In genomic region chr7:653829-654764, GRCh38 we compare ENCODE assay signal across 17 cellular contexts.
A peak's percentile ranks its signal among the peaks of the same experiment; 100 is the strongest.
DNase-seq lines count a peak whose midpoint lies in the region; ATAC-seq, FAIRE-seq and TF ChIP-seq lines count a peak whose summit lies in the region.
"Had no signal": no experiment of that assay in that cellular context is flagged by ENCODE, and none has a peak within 500 bp of the region (broad histone marks: within the 10 kb centered on the region; RNA-seq: fewer than 3 reads in every experiment).

No MANE protein-coding gene starts in this region.

- no peak overlapping the region for H4K8ac ChIP-seq in trophoblast cell (ENCODE audit: low read depth, low read length)

- H4K91ac ChIP-seq in trophoblast cell (ENCODE audit: low read depth, low read length), result no peak overlapping the region

- ATAC-seq in HG03175 (IDR thresholded peaks at IDR 0.05; ENCODE audit: unreplicated experiment), result no peak
- ATAC-seq: GM23338, HCT116 had no signal

- DNase-seq in D721Med (ENCODE audit: insufficient read length, low spot score) (no peak), HTR-8/SVneo (ENCODE audit: insufficient read length, low spot score) (no peak), bronchial epithelial cell (ENCODE audit: low read depth) (no peak), trophoblast cell (no peak), NCI-H146 treated with DMSO at 0.1 percent for 48 hours (lab: John Stamatoyannopoulos, UW; ENCODE audit: unreplicated experiment) (no peak), NCI-H1436 treated with DMSO at 0.1 percent for 48 hours (lab: John Stamatoyannopoulos, UW) (no peak)
- DNase-seq: 8988T; CD4-positive, alpha-beta memory T cell; DMS79 treated with DMSO at 0.1 percent for 48 hours; H7 had no signal

- no peak overlapping the region for H3K4ac ChIP-seq in trophoblast cell (ENCODE audit: low read depth, low read length)

- H3K9ac ChIP-seq in trophoblast cell (ENCODE audit: low read length), result no peak overlapping the region
- H3K9ac ChIP-seq: BLaER1, KMS-11 had no signal

- no peak overlapping the region for H4K12ac ChIP-seq in trophoblast cell (ENCODE audit: low read depth, low read length)

- no peak overlapping the region for H3K18ac ChIP-seq in trophoblast cell (ENCODE audit: low read length)

- no peak overlapping the region for H2AFZ ChIP-seq in trophoblast cell (ENCODE audit: insufficient read depth, low read length, poor library complexity)
- H2AFZ ChIP-seq: GM23338 had no signal

- H3K9me3 ChIP-seq in trophoblast cell (ENCODE audit: insufficient read depth, low read depth, low read length), result peaks cover 13% of the 10 kb centered on the region

- no peak overlapping the region for H3K4me3 ChIP-seq in bronchial epithelial cell (ENCODE audit: low read depth, low read length)
- peak overlapping the region; percentile 42 for H3K4me3 ChIP-seq in trophoblast cell (ENCODE audit: low read depth, low read length)
- H3K4me3 ChIP-seq: BLaER1, GM23338 had no signal

- H3K27me3 ChIP-seq in bronchial epithelial cell (ENCODE audit: control insufficient read depth, insufficient read depth, low read length) (no peaks in the 10 kb centered on the region), trophoblast cell (ENCODE audit: insufficient read depth, low read length) (no peaks in the 10 kb centered on the region)
- H3K27me3 ChIP-seq: BLaER1 had no signal

- 100% methylated on average over 3 of the region's 4 CpGs for WGBS in trophoblast cell (ENCODE audit: extremely low coverage, insufficient coverage, insufficient read length)

- H3K79me2 ChIP-seq in trophoblast cell (ENCODE audit: control insufficient read depth, insufficient read depth, low read length, poor library complexity), result no peaks in the 10 kb centered on the region

- no peak overlapping the region for H3K27ac ChIP-seq in trophoblast cell (ENCODE audit: low read depth, low read length)
- H3K27ac ChIP-seq: BLaER1, KMS-11 had no signal

- FAIRE-seq in D721Med (lab: Jason Lieb, UNC) (peak; percentile 66), HTR-8/SVneo (lab: Jason Lieb, UNC) (peak; percentile 99), bronchial epithelial cell (lab: Jason Lieb, UNC) (peak; percentile 96)
- FAIRE-seq: GM12892, GM18507 had no signal

- no peak overlapping the region for H2BK12ac ChIP-seq in trophoblast cell (ENCODE audit: low read length)

- H2BK5ac ChIP-seq in trophoblast cell (ENCODE audit: low read depth, low read length, poor library complexity), result no peak overlapping the region

- H3K79me1 ChIP-seq in trophoblast cell (ENCODE audit: low read length), result no peaks in the 10 kb centered on the region

- H2BK120ac ChIP-seq in trophoblast cell (ENCODE audit: insufficient read depth, low read length, poor library complexity), result no peak overlapping the region

- H3K14ac ChIP-seq in trophoblast cell (ENCODE audit: low read length), result no peak overlapping the region

- H3K36me3 ChIP-seq in bronchial epithelial cell (ENCODE audit: control insufficient read depth, insufficient read depth, low read length), result no peaks in the 10 kb centered on the region
- no peaks in the 10 kb centered on the region for H3K36me3 ChIP-seq in trophoblast cell (ENCODE audit: control insufficient read depth in 1 of 2, insufficient read depth in 2 of 2, low read length in 2 of 2)

- no peak overlapping the region for H2AK5ac ChIP-seq in trophoblast cell (ENCODE audit: low read length)

- TF ChIP-seq CTCF in D721Med (IDR thresholded peaks at IDR 0.05; ENCODE audit: insufficient read depth, missing control alignments) (no peak), bronchial epithelial cell (IDR thresholded peaks at IDR 0.05; ENCODE audit: insufficient read depth, low read length, severe bottlenecking) (no peak)

- no peak overlapping the region for H3K23ac ChIP-seq in trophoblast cell (ENCODE audit: low read length)

- peaks cover 0 to 3% of the 10 kb centered on the region in 2 experiments for H3K4me1 ChIP-seq in trophoblast cell (ENCODE audit: control insufficient read depth in 1 of 2, insufficient read depth in 2 of 2, low read length in 2 of 2)
- H3K4me1 ChIP-seq: BLaER1 had no signal

- H3K4me2 ChIP-seq in trophoblast cell (ENCODE audit: low read length), result no peak overlapping the region
- H3K4me2 ChIP-seq: BLaER1, GM23338, KMS-11 had no signal
